In the genomic region with DNA sequence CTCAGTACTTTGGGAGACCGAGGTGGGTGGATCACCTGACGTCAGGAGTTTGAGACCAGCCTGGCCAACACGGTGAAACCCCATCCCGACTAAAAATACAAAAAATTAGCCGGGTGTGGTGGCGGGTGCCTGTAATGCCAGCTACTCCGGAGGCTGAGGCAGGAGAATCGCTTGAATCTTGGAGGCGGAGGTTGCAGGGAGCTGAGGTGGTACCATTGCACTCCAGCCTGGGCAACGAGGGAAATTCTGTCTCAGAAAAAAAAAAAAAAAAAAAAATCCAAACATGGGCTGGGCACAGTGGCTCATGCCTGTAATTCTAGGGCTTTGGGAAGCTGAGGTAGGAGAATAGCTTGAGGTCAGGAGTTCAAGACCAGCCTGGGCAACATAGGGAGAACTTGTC, we compare ENCODE assay signal across 13 cellular contexts. TPM values are rescaled to one million over a fixed set of nuclear protein-coding genes. Genes with fewer than 3 reads are reported as not detected.
DNase-seq lines count a peak whose midpoint lies in the region; ATAC-seq and TF ChIP-seq lines count a peak whose summit lies in the region.
"Not testable (repeated sequence)": the region's sequence is repeated elsewhere in the genome, so short reads cannot be mapped to it uniquely, and the experiment has no call there.
"Had no signal": no experiment of that assay in that cellular context is flagged by ENCODE, and none has a peak within 500 bp of the region (broad histone marks: within the 10 kb centered on the region; RNA-seq: fewer than 3 reads in every experiment).

No MANE protein-coding gene starts in this region.

- not testable (repeated sequence) for H3K27ac Mint-ChIP-seq in activated CD4-positive, alpha-beta T cell treated with anti-CD3 and anti-CD28 coated beads for 36 hours; activated T-helper 2 cell treated with anti-CD3 and anti-CD28 coated beads, Interferon-gamma antibody, Interleukin-2, Interleukin-4, amounts not matched to agents 10 μg/mL and 5 μg/mL and 100 μg/mL, durations not matched to agents 14 hours and 24 hours and 36 hours; endodermal cell; natural killer cell treated with Interleukin-12 subunit alpha and Interleukin-12 subunit beta and Interleukin-15 and Interleukin-18, amount 100 ng/mL, for 72 hours

- not testable (repeated sequence) for H3K27me3 ChIP-seq in HUES6 (ENCODE audit: control insufficient read depth, insufficient read depth, low read length); PC-3 (ENCODE audit: low read length); endodermal cell (ENCODE audit: control insufficient read depth, insufficient read depth, low read length, poor library complexity, severe bottlenecking)

- CTCF ChIA-PET in PC-3 (lab: Charles Lee) = not testable (repeated sequence)
- CTCF ChIA-PET in activated CD4-positive, alpha-beta T cell treated with anti-CD3 and anti-CD28 coated beads for 36 hours (lab: Charles Lee) = interaction anchor here (0.6 kb wide), 1 partner anchor 9 kb away, joined by 3 read pairs; no protein-coding TSS in a partner anchor

- H3K9me2 ChIP-seq in PC-3 (replicated peaks; ENCODE audit: low read length) = not testable (repeated sequence)

- peaks cover 30% of the 10 kb centered on the region for H4K20me1 ChIP-seq in PC-3 (ENCODE audit: low read length)

- not testable (repeated sequence) for H2AFZ ChIP-seq in PC-3 (ENCODE audit: low read length)

- ATAC-seq in PC-3; activated CD4-positive, alpha-beta T cell treated with anti-CD3 and anti-CD28 coated beads for 36 hours; natural killer cell treated with Interleukin-12 subunit alpha and Interleukin-12 subunit beta and Interleukin-15 and Interleukin-18, amount 100 ng/mL, for 72 hours: not testable (repeated sequence)

- H3K9ac ChIP-seq in HUES6 (ENCODE audit: low read length); endodermal cell (ENCODE audit: extremely low read depth, low read length, poor library complexity, severe bottlenecking): not testable (repeated sequence)
- H3K9ac ChIP-seq in PC-3 (ENCODE audit: low read length) = peak overlapping the region; percentile 96; the same call in 1 of the 2 replicates

- peaks cover 15% of the 10 kb centered on the region for H3K36me3 Mint-ChIP-seq in activated CD4-positive, alpha-beta T cell treated with anti-CD3 and anti-CD28 coated beads for 36 hours (ENCODE audit: low read depth)
- peaks cover 34% of the 10 kb centered on the region for H3K36me3 Mint-ChIP-seq in activated T-helper 2 cell treated with anti-CD3 and anti-CD28 coated beads, Interferon-gamma antibody, Interleukin-2, Interleukin-4, amounts not matched to agents 10 μg/mL and 5 μg/mL and 100 μg/mL, durations not matched to agents 14 hours and 24 hours and 36 hours (ENCODE audit: low read depth)
- H3K36me3 Mint-ChIP-seq in endodermal cell (ENCODE audit: low read depth) = peaks cover 16% of the 10 kb centered on the region
- H3K36me3 Mint-ChIP-seq in natural killer cell treated with Interleukin-12 subunit alpha and Interleukin-12 subunit beta and Interleukin-15 and Interleukin-18, amount 100 ng/mL, for 72 hours = not testable (repeated sequence)

- peaks cover 24% of the 10 kb centered on the region for H3K36me3 ChIP-seq in HUES6 (ENCODE audit: control insufficient read depth, insufficient read depth, low read length)
- not testable (repeated sequence) for H3K36me3 ChIP-seq in PC-3 (ENCODE audit: low read depth, low read length)
- H3K36me3 ChIP-seq in endodermal cell (ENCODE audit: control insufficient read depth, insufficient read depth, low read length) = peaks cover 29% of the 10 kb centered on the region

- intact Hi-C loops in PC-3 (cut with micrococcal nuclease) = not testable (repeated sequence)
- intact Hi-C loops in activated CD4-positive, alpha-beta T cell treated with anti-CD3 and anti-CD28 coated beads for 36 hours (cut with DNase I, micrococcal nuclease) = loop anchor here (2.0 to 5.0 kb wide), 3 partner anchors 27 to 282 kb away; no protein-coding TSS in a partner anchor
- intact Hi-C loops in activated T-helper 2 cell treated with anti-CD3 and anti-CD28 coated beads, Interferon-gamma antibody, Interleukin-2, Interleukin-4, amounts not matched to agents 10 μg/mL and 5 μg/mL and 100 μg/mL, durations not matched to agents 14 hours and 24 hours and 36 hours (cut with micrococcal nuclease) = loop anchor here (2.0 to 5.0 kb wide), 2 partner anchors 23 to 77 kb away; partner anchors contain the start of gene C1QL1

- not testable (repeated sequence) for BruUV-seq in PC-3 (replicated peaks; lab: Mats Ljungman, UMichigan)

- peaks cover 76% of the 10 kb centered on the region for H3K79me2 ChIP-seq in PC-3 (ENCODE audit: low read length)

- POLR2A ChIA-PET in PC-3 (lab: Charles Lee; ENCODE audit: unreplicated experiment) = interaction anchor here (0.7 kb wide), 1 partner anchor 53 kb away, joined by 19 read pairs; no protein-coding TSS in a partner anchor
- POLR2A ChIA-PET in activated CD4-positive, alpha-beta T cell treated with anti-CD3 and anti-CD28 coated beads for 36 hours (lab: Charles Lee) = interaction anchor here (0.5 kb wide), 1 partner anchor 262 kb away, joined by 3 read pairs; no protein-coding TSS in a partner anchor

- H3F3A ChIP-seq in PC-3 (ENCODE audit: low read length, unreplicated experiment) = not testable (repeated sequence)

- not testable (repeated sequence) for H3K27ac ChIP-seq in HUES6 (ENCODE audit: low read depth, low read length); PC-3 (ENCODE audit: low read length); endodermal cell (ENCODE audit: low read depth, low read length)

- not testable (repeated sequence) for H3K9me3 Mint-ChIP-seq in activated CD4-positive, alpha-beta T cell treated with anti-CD3 and anti-CD28 coated beads for 36 hours (ENCODE audit: low read depth); activated T-helper 2 cell treated with anti-CD3 and anti-CD28 coated beads, Interferon-gamma antibody, Interleukin-2, Interleukin-4, amounts not matched to agents 10 μg/mL and 5 μg/mL and 100 μg/mL, durations not matched to agents 14 hours and 24 hours and 36 hours; endodermal cell; natural killer cell treated with Interleukin-12 subunit alpha and Interleukin-12 subunit beta and Interleukin-15 and Interleukin-18, amount 100 ng/mL, for 72 hours

- TF ChIP-seq CTCF in PC-3 (conservative IDR thresholded peaks at IDR 0.05; ENCODE audit: low read depth, low read length); endodermal cell (conservative IDR thresholded peaks at IDR 0.05): not testable (repeated sequence)

- H3K4me1 ChIP-seq in HUES6 (ENCODE audit: control insufficient read depth, insufficient read depth, low read length); endodermal cell (ENCODE audit: control insufficient read depth, insufficient read depth, low read length): not testable (repeated sequence)
- peaks cover 56% of the 10 kb centered on the region for H3K4me1 ChIP-seq in PC-3 (ENCODE audit: insufficient read depth, low read length)

- 93 to 97% methylated on average over 7 to 9 of the region's 10 CpGs for WGBS in endodermal cell (ENCODE audit: insufficient coverage in 1 of 2, insufficient read length in 1 of 2), 2 experiments

- not testable (repeated sequence) for H3K9me3 ChIP-seq in HUES6 (ENCODE audit: control insufficient read depth, insufficient read depth, low read depth, low read length); PC-3 (ENCODE audit: low read length); endodermal cell (ENCODE audit: control insufficient read depth, low read length)

- peak overlapping the region; percentile 86 for H3K4me2 ChIP-seq in PC-3 (ENCODE audit: low read length)

- DNase-seq in PC-3; activated CD4-positive, alpha-beta T cell treated with anti-CD3 and anti-CD28 coated beads for 36 hours; activated T-helper 2 cell treated with anti-CD3 and anti-CD28 coated beads, Interferon-gamma antibody, Interleukin-2, Interleukin-4, amounts not matched to agents 10 μg/mL and 5 μg/mL and 100 μg/mL, durations not matched to agents 14 hours and 24 hours and 36 hours (ENCODE audit: low spot score); endodermal cell; natural killer cell treated with Interleukin-12 subunit alpha and Interleukin-12 subunit beta and Interleukin-15 and Interleukin-18, amount 100 ng/mL, for 72 hours (ENCODE audit: low spot score): not testable (repeated sequence)

- not testable (repeated sequence) for H3K27me3 Mint-ChIP-seq in activated CD4-positive, alpha-beta T cell treated with anti-CD3 and anti-CD28 coated beads for 36 hours; activated T-helper 2 cell treated with anti-CD3 and anti-CD28 coated beads, Interferon-gamma antibody, Interleukin-2, Interleukin-4, amounts not matched to agents 10 μg/mL and 5 μg/mL and 100 μg/mL, durations not matched to agents 14 hours and 24 hours and 36 hours (ENCODE audit: low read depth); endodermal cell (ENCODE audit: insufficient read depth); natural killer cell treated with Interleukin-12 subunit alpha and Interleukin-12 subunit beta and Interleukin-15 and Interleukin-18, amount 100 ng/mL, for 72 hours

- H3K4me3 Mint-ChIP-seq in activated CD4-positive, alpha-beta T cell treated with anti-CD3 and anti-CD28 coated beads for 36 hours = peak overlapping the region; percentile 90
- H3K4me3 Mint-ChIP-seq in activated T-helper 2 cell treated with anti-CD3 and anti-CD28 coated beads, Interferon-gamma antibody, Interleukin-2, Interleukin-4, amounts not matched to agents 10 μg/mL and 5 μg/mL and 100 μg/mL, durations not matched to agents 14 hours and 24 hours and 36 hours (ENCODE audit: low read depth) = peak overlapping the region; percentile 93
- peak overlapping the region; percentile 91 for H3K4me3 Mint-ChIP-seq in endodermal cell
- H3K4me3 Mint-ChIP-seq in natural killer cell treated with Interleukin-12 subunit alpha and Interleukin-12 subunit beta and Interleukin-15 and Interleukin-18, amount 100 ng/mL, for 72 hours = peak overlapping the region; percentile 92

- peak overlapping the region; percentile 5; the same call in 1 of the 2 replicates for H3K4me3 ChIP-seq in GM08714 (ENCODE audit: low read length)
- H3K4me3 ChIP-seq in HUES6 (ENCODE audit: low read depth, low read length) = peak overlapping the region; percentile 92; the same call in 1 of the 2 replicates
- H3K4me3 ChIP-seq in PC-3 (ENCODE audit: low read length) = peak overlapping the region; percentile 87
- H3K4me3 ChIP-seq in endodermal cell (ENCODE audit: low read length) = peak overlapping the region; percentile 80

- not testable (repeated sequence) for H3K4me1 Mint-ChIP-seq in activated CD4-positive, alpha-beta T cell treated with anti-CD3 and anti-CD28 coated beads for 36 hours
- H3K4me1 Mint-ChIP-seq in activated T-helper 2 cell treated with anti-CD3 and anti-CD28 coated beads, Interferon-gamma antibody, Interleukin-2, Interleukin-4, amounts not matched to agents 10 μg/mL and 5 μg/mL and 100 μg/mL, durations not matched to agents 14 hours and 24 hours and 36 hours (ENCODE audit: low read depth) = peaks cover 45% of the 10 kb centered on the region
- peaks cover 12% of the 10 kb centered on the region for H3K4me1 Mint-ChIP-seq in endodermal cell
- H3K4me1 Mint-ChIP-seq in natural killer cell treated with Interleukin-12 subunit alpha and Interleukin-12 subunit beta and Interleukin-15 and Interleukin-18, amount 100 ng/mL, for 72 hours (ENCODE audit: low read depth in 2 of 2) = peaks cover 12 to 20% of the 10 kb centered on the region in 2 donors

RNA-seq across cellular contexts. Expression of gene KIF18B, which starts 1.9 kb away (rescaled TPM):
- 25.0 and 28.5 TPM in 2 replicates for total RNA-seq in PC-3 (2014; rRNA removed)
- 10 to 100 TPM; 38.9 to 48.7 TPM for total RNA-seq in activated CD4-positive, alpha-beta T cell treated with anti-CD3 and anti-CD28 coated beads for 36 hours
- total RNA-seq in activated T-helper 2 cell treated with anti-CD3 and anti-CD28 coated beads, Interferon-gamma antibody, Interleukin-2, Interleukin-4, amounts not matched to agents 10 μg/mL and 5 μg/mL and 100 μg/mL, durations not matched to agents 14 hours and 24 hours and 36 hours = 46.7 and 47.1 TPM in 2 replicates
- 10 to 100 TPM; 43.5 to 64.7 TPM for total RNA-seq in endodermal cell
- 45.3 TPM for polyA plus RNA-seq in endodermal cell (2013, experiment 1 of 2)
- 46.4 TPM for polyA plus RNA-seq in endodermal cell (2013, experiment 2 of 2)
- total RNA-seq in natural killer cell treated with Interleukin-12 subunit alpha and Interleukin-12 subunit beta and Interleukin-15 and Interleukin-18, amount 100 ng/mL, for 72 hours = 100 to 1,000 TPM in 1 of 2 donors, 10 to 100 TPM in 1; 26.5 to 100 TPM

RNA-seq across cellular contexts. Expression of gene C1QL1, which starts 22.5 kb away (rescaled TPM):
- total RNA-seq in PC-3 (2014; rRNA removed) (2.8 and 4.1 TPM in 2 replicates), endodermal cell (1 to 10 TPM; 1.4 to 2.7 TPM)
- total RNA-seq in activated CD4-positive, alpha-beta T cell treated with anti-CD3 and anti-CD28 coated beads for 36 hours = under 1 TPM; 0.37 to 0.83 TPM
- total RNA-seq in activated T-helper 2 cell treated with anti-CD3 and anti-CD28 coated beads, Interferon-gamma antibody, Interleukin-2, Interleukin-4, amounts not matched to agents 10 μg/mL and 5 μg/mL and 100 μg/mL, durations not matched to agents 14 hours and 24 hours and 36 hours = 0.41 and 0.48 TPM in 2 replicates
- 13.9 TPM for polyA plus RNA-seq in endodermal cell (2013, experiment 1 of 2)
- polyA plus RNA-seq in endodermal cell (2013, experiment 2 of 2) = 12.4 TPM
- total RNA-seq in natural killer cell treated with Interleukin-12 subunit alpha and Interleukin-12 subunit beta and Interleukin-15 and Interleukin-18, amount 100 ng/mL, for 72 hours = not detected
- total RNA-seq: activated T-cell treated with anti-CD3 and anti-CD28 coated beads, Interleukin-2, amount 50 U/mL, for 4 hours; CD4-positive, CD25-positive, alpha-beta regulatory T cell; suprapubic skin had no signal
- polyA plus RNA-seq: CD4-positive, CD25-positive, alpha-beta regulatory T cell had no signal

RNA-seq across cellular contexts. Expression of gene GFAP, which starts 30.4 kb away (rescaled TPM):
- total RNA-seq in PC-3 (2014; rRNA removed) = 0.29 and 0.46 TPM in 2 replicates
- total RNA-seq in activated CD4-positive, alpha-beta T cell treated with anti-CD3 and anti-CD28 coated beads for 36 hours = not detected
- 0.34 TPM in 1 of 2 replicates, not detected in the other for total RNA-seq in activated T-helper 2 cell treated with anti-CD3 and anti-CD28 coated beads, Interferon-gamma antibody, Interleukin-2, Interleukin-4, amounts not matched to agents 10 μg/mL and 5 μg/mL and 100 μg/mL, durations not matched to agents 14 hours and 24 hours and 36 hours
- total RNA-seq in endodermal cell = under 1 TPM in 1 of 2 donors, not detected in 1; 0.35 TPM
- polyA plus RNA-seq in endodermal cell (2013, experiment 1 of 2) = 0.11 TPM
- polyA plus RNA-seq in endodermal cell (2013, experiment 2 of 2) = 0.83 TPM
- not detected for total RNA-seq in natural killer cell treated with Interleukin-12 subunit alpha and Interleukin-12 subunit beta and Interleukin-15 and Interleukin-18, amount 100 ng/mL, for 72 hours
- total RNA-seq: activated CD8-positive, alpha-beta memory T cell treated with anti-CD3 and anti-CD28 coated beads for 36 hours; activated T-cell treated with anti-CD3 and anti-CD28 coated beads, Interleukin-2, amount 50 U/mL, for 4 hours; CD4-positive, CD25-positive, alpha-beta regulatory T cell; Peyer's patch; progenitor cell of endocrine pancreas had no signal
- polyA plus RNA-seq: CD4-positive, CD25-positive, alpha-beta regulatory T cell had no signal

RNA-seq across cellular contexts. Expression of gene EFTUD2, which starts 46.4 kb away (rescaled TPM):
- total RNA-seq in PC-3 (2014; rRNA removed) (227 and 292 TPM in 2 replicates), endodermal cell (100 to 1,000 TPM; 145 to 171 TPM)
- total RNA-seq in activated CD4-positive, alpha-beta T cell treated with anti-CD3 and anti-CD28 coated beads for 36 hours = 100 to 1,000 TPM; 175 to 203 TPM
- 194 and 215 TPM in 2 replicates for total RNA-seq in activated T-helper 2 cell treated with anti-CD3 and anti-CD28 coated beads, Interferon-gamma antibody, Interleukin-2, Interleukin-4, amounts not matched to agents 10 μg/mL and 5 μg/mL and 100 μg/mL, durations not matched to agents 14 hours and 24 hours and 36 hours
- 114 TPM for polyA plus RNA-seq in endodermal cell (2013, experiment 1 of 2)
- polyA plus RNA-seq in endodermal cell (2013, experiment 2 of 2) = 101 TPM
- total RNA-seq in natural killer cell treated with Interleukin-12 subunit alpha and Interleukin-12 subunit beta and Interleukin-15 and Interleukin-18, amount 100 ng/mL, for 72 hours = 100 to 1,000 TPM; 192 to 232 TPM

Comparison
In these comparisons a context has a peak if more than half of its experiments do, and no peak if none do; other contexts are left out.
1. H3K4me3 ChIP-seq: peak in every context shown above with its lines; median percentile 92 in HUES6; 87 in PC-3; 80 in endodermal cell; 5 in GM08714.